ENCODE assay signal across 1 cellular context in genomic region chr18:59264651-59265245, GRCh38.
TF ChIP-seq lines count a peak whose summit lies in the region.

No MANE protein-coding gene starts in this region.

TF ChIP-seq in SK-N-SH, 30 proteins besides CTCF, POLR2A, EP300 and RAD21 (continued from another document):
- TF ChIP-seq USF2 (IDR thresholded peaks at IDR 0.05; ENCODE audit: borderline replicate concordance, low read depth, low read length) = no peak
- no peak for TF ChIP-seq RXRA (IDR thresholded peaks at IDR 0.05; ENCODE audit: borderline replicate concordance, low read depth)
- TF ChIP-seq FOXJ3 (CRISPR knock-in tag; IDR thresholded peaks at IDR 0.05) = no peak
- no peak for TF ChIP-seq FOSL2 (IDR thresholded peaks at IDR 0.05; ENCODE audit: borderline replicate concordance, low read depth)
- no peak for TF ChIP-seq TCF12 (IDR thresholded peaks at IDR 0.05)
- no peak for TF ChIP-seq RCOR1 (IDR thresholded peaks at IDR 0.05; ENCODE audit: low read length)
- no peak for TF ChIP-seq FOXM1 (IDR thresholded peaks at IDR 0.05; ENCODE audit: low read depth)
TF ChIP-seq in SK-N-SH: peak in this region for 0.
